ENCODE assay signal across 15 cellular contexts in genomic region chr4:11415409-11416070, GRCh38. TPM values are rescaled to one million over a fixed set of nuclear protein-coding genes. Genes with fewer than 3 reads are reported as not detected.
A peak's percentile ranks its signal among the peaks of the same experiment; 100 is the strongest.
DNase-seq lines count a peak whose midpoint lies in the region; ATAC-seq, FAIRE-seq and TF ChIP-seq lines count a peak whose summit lies in the region.
"Had no signal": no experiment of that assay in that cellular context is flagged by ENCODE, and none has a peak within 500 bp of the region (broad histone marks: within the 10 kb centered on the region; RNA-seq: fewer than 3 reads in every experiment).

No MANE protein-coding gene starts in this region.

- no peak for TF ChIP-seq POLR2A in GM12892 (IDR thresholded peaks at IDR 0.05; ENCODE audit: low read depth, low read length)

- ATAC-seq in GM19452 (IDR thresholded peaks at IDR 0.05; ENCODE audit: unreplicated experiment) (peak; percentile 49), HG02870 (IDR thresholded peaks at IDR 0.05; ENCODE audit: unreplicated experiment) (peak; percentile 81), HG03520 (IDR thresholded peaks at IDR 0.05; ENCODE audit: unreplicated experiment) (peak; percentile 63)
- ATAC-seq: K562, SK-N-SH treated with all-trans-retinoic acid at 6 μM for 48 hours had no signal

- peak; percentile 67 for FAIRE-seq in GM12892 (lab: Jason Lieb, UNC)
- FAIRE-seq: K562 had no signal

- DNase-seq in GM12892 (ENCODE audit: insufficient read length) (no peak), HCEC 1CT (no peak), SIG-M5 treated with dmso at 0.1 percent for 504 hours (lab: John Stamatoyannopoulos, UW; ENCODE audit: unreplicated experiment) (no peak), iPS-NIHi11 (ENCODE audit: low spot score) (no peak)
- DNase-seq in activated naive CD4-positive, alpha-beta T cell treated with Interleukin-2 at 50 U/mL for 16 hours = no peak
- DNase-seq: activated naive CD8-positive, alpha-beta T cell treated with anti-CD3 and anti-CD28 coated beads, Interleukin-2, amount 10 ng/mL, durations not matched to agents 7 days and 5 days; DMS 273 treated with DMSO at 0.1 percent for 48 hours; NCI-H1930; NK-92 treated with Interleukin-12 subunit alpha and Interleukin-12 subunit beta, amount 100 ng/mL, for 24 hours; stimulated activated CD8-positive, alpha-beta memory T cell treated with anti-CD3 and anti-CD28 coated beads, Interleukin-4, amount 100 ng/mL, for 48 hours had no signal

RNA-seq across cellular contexts. Expression of gene HS3ST1, which starts 13.2 kb away (rescaled TPM):
- 0.32 TPM for polyA plus RNA-seq in GM12892 (2012; ENCODE audit: missing spikeins)
- polyA plus RNA-seq: K562 had no signal
